Comparison of ENCODE assay signal across 1 cellular context in the genomic region with DNA sequence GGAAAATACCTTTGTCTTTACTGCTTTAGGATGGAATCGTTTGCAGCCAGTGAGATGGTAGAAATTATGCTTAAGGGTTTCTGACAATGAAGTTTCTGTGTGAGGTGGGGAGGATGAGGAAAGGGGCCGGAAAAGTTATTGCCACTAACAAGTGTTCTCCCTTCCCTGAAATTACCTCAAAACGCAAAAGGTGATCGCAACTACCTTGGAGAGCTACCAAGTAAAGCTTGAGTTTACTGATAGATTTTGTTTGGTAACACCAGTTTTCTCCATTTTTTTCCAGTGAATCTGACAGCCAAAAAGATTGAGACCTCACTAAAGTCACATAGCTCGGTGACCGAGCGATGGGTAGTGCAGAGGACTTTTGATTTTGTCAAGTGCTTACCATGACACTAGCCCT.
TF ChIP-seq lines count a peak whose summit lies in the region.

No MANE protein-coding gene starts in this region.

TF ChIP-seq in WTC11, 78 proteins besides CTCF, POLR2A, EP300 and RAD21 (continued from another document):
- TF ChIP-seq, protein P1, sequence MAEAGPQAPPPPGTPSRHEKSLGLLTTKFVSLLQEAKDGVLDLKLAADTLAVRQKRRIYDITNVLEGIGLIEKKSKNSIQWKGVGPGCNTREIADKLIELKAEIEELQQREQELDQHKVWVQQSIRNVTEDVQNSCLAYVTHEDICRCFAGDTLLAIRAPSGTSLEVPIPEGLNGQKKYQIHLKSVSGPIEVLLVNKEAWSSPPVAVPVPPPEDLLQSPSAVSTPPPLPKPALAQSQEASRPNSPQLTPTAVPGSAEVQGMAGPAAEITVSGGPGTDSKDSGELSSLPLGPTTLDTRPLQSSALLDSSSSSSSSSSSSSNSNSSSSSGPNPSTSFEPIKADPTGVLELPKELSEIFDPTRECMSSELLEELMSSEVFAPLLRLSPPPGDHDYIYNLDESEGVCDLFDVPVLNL (CRISPR knock-in tag; IDR thresholded peaks at IDR 0.05; ENCODE audit: borderline replicate concordance, low read depth): no peak
- TF ChIP-seq GTF2I (CRISPR knock-in tag; conservative IDR thresholded peaks at IDR 0.05) (no peak), EMX1 (CRISPR knock-in tag; IDR thresholded peaks at IDR 0.05) (no peak), JAZF1 (CRISPR knock-in tag; IDR thresholded peaks at IDR 0.05) (no peak), FOXP1 (CRISPR knock-in tag; IDR thresholded peaks at IDR 0.05; ENCODE audit: borderline replicate concordance) (no peak), NR3C1 (CRISPR knock-in tag; conservative IDR thresholded peaks at IDR 0.05; ENCODE audit: low read depth) (no peak), CBFB (CRISPR knock-in tag; IDR thresholded peaks at IDR 0.05; ENCODE audit: low read depth) (no peak)
- TF ChIP-seq, protein P2, sequence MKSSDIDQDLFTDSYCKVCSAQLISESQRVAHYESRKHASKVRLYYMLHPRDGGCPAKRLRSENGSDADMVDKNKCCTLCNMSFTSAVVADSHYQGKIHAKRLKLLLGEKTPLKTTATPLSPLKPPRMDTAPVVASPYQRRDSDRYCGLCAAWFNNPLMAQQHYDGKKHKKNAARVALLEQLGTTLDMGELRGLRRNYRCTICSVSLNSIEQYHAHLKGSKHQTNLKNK (CRISPR knock-in tag; IDR thresholded peaks at IDR 0.05): no peak
- TF ChIP-seq, protein P3, sequence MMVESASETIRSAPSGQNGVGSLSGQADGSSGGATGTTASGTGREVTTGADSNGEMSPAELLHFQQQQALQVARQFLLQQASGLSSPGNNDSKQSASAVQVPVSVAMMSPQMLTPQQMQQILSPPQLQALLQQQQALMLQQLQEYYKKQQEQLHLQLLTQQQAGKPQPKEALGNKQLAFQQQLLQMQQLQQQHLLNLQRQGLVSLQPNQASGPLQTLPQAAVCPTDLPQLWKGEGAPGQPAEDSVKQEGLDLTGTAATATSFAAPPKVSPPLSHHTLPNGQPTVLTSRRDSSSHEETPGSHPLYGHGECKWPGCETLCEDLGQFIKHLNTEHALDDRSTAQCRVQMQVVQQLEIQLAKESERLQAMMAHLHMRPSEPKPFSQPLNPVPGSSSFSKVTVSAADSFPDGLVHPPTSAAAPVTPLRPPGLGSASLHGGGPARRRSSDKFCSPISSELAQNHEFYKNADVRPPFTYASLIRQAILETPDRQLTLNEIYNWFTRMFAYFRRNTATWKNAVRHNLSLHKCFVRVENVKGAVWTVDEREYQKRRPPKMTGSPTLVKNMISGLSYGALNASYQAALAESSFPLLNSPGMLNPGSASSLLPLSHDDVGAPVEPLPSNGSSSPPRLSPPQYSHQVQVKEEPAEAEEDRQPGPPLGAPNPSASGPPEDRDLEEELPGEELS (CRISPR knock-in tag; IDR thresholded peaks at IDR 0.05): no peak
